Comparison of ENCODE assay signal across 11 cellular contexts in genomic region chr2:18924905-18925691, GRCh38.
A peak's percentile ranks its signal among the peaks of the same experiment; 100 is the strongest.
DNase-seq lines count a peak whose midpoint lies in the region; ATAC-seq and TF ChIP-seq lines count a peak whose summit lies in the region.
"Had no signal": no experiment of that assay in that cellular context is flagged by ENCODE, and none has a peak within 500 bp of the region (broad histone marks: within the 10 kb centered on the region; RNA-seq: fewer than 3 reads in every experiment).

No MANE protein-coding gene starts in this region.

- H3K36me3 ChIP-seq in BJ (ENCODE audit: control insufficient read depth, insufficient read depth, low read length) = no peaks in the 10 kb centered on the region

- H3K4me3 ChIP-seq in BJ (ENCODE audit: low read depth, low read length) = no peak overlapping the region
- H3K4me3 ChIP-seq in epithelial cell of proximal tubule (ENCODE audit: low read depth, low read length) = no peak overlapping the region

- DNase-seq in BJ (ENCODE audit: low read depth) (peak; percentile 62), NCI-H1048 (lab: John Stamatoyannopoulos, UW) (peak; percentile 4), epithelial cell of proximal tubule (ENCODE audit: low read depth) (peak; percentile 54), non-pigmented ciliary epithelial cell (ENCODE audit: low read depth) (peak; percentile 91), GM10248 (ENCODE audit: extremely low spot score) (no peak), head of caudate nucleus (no peak)
- DNase-seq: activated CD4-positive, CD25-positive, alpha-beta regulatory T cell; activated naive CD8-positive, alpha-beta T cell treated with anti-CD3 and anti-CD28 coated beads for 36 hours had no signal

- intact Hi-C loops in head of caudate nucleus (cut with DNase I) = no loop called here

- TF ChIP-seq CTCF in BJ (IDR thresholded peaks at IDR 0.05; ENCODE audit: insufficient read depth, low read depth, low read length) = no peak
- TF ChIP-seq CTCF in epithelial cell of proximal tubule (conservative IDR thresholded peaks at IDR 0.05; ENCODE audit: low read depth, low read length) = no peak
- no peak for TF ChIP-seq CTCF in GM10248 (IDR thresholded peaks at IDR 0.05; ENCODE audit: control extremely low read depth, extremely low read depth, low read depth, missing control alignments)

- no peaks in the 10 kb centered on the region; the same call in 1 of the 2 replicates for H3K27me3 ChIP-seq in BJ (ENCODE audit: control insufficient read depth, insufficient read depth, low read length)

- POLR2A ChIA-PET in BJ (lab: Charles Lee) = no interaction called here
- POLR2A ChIA-PET in GM10248 (lab: Yijun Ruan, JAX) = no interaction called here

- no peak for ATAC-seq in HG03196 (IDR thresholded peaks at IDR 0.05; ENCODE audit: unreplicated experiment)
- no peak for ATAC-seq in HG03095 (IDR thresholded peaks at IDR 0.05; ENCODE audit: unreplicated experiment)
- ATAC-seq: natural killer cell treated with Interleukin-12 subunit alpha and Interleukin-12 subunit beta and Interleukin-15 and Interleukin-18, amount 100 ng/mL, for 72 hours had no signal

- CTCF ChIA-PET in BJ (lab: Yijun Ruan, JAX) (no interaction called here), GM10248 (lab: Yijun Ruan, JAX) (interaction anchor here (1.8 kb wide), 1 partner anchor 8 kb away, joined by 5 read pairs; no protein-coding TSS in a partner anchor)

Comparison
In these comparisons a context has a peak if more than half of its experiments do, and no peak if none do; other contexts are left out.
1. DNase-seq: peak in BJ (single experiment), NCI-H1048 (single experiment), epithelial cell of proximal tubule (single experiment) and non-pigmented ciliary epithelial cell (single experiment); none in GM10248 (single experiment) and head of caudate nucleus (0 of 42).